ENCODE assay signal across 8 cellular contexts in the genomic region with DNA sequence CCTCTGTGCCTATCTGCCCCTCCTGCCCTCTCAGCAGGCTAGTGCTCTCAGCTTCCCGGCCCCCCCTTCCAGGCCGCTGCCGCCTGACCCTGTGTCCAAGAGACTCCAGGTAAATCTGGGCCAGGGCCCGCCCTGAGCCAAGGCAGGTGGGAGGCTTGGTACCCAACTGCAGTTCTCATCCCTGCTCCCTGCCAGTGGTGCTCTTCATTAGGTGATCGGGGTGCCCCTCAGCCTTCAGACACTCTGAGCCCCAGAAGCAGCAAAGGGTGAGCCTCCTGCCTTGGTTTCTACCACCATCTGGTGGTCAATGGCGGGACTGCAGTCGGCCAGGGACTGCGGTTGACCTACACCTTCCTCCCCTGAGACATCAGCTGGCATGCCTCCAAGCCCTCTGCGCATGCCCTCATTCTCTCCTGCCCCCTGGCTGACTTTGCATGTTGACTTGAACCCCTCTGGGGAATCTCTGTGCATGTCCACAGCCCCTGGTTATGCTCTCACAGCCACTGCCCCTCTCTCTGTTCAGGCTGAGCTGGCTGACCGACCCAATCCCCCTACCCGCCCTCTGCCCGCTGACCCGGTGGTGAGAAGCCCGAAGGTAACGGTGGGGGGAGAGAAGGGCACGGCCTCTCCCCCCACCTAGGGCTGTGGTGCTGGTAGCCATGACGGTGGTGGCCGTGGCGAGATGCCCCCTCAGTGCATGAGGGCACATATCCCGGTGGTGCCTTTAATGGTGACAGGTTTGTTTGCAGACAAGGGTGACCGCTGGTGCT. TPM values are rescaled to one million over a fixed set of nuclear protein-coding genes. Genes with fewer than 3 reads are reported as not detected.
DNase-seq lines count a peak whose midpoint lies in the region; ATAC-seq, FAIRE-seq and TF ChIP-seq lines count a peak whose summit lies in the region.

No MANE protein-coding gene starts in this region.

- TF ChIP-seq CTCF in WTC11 (IDR thresholded peaks at IDR 0.05), result peak; percentile 97
- TF ChIP-seq CTCF in keratinocyte (optimal IDR thresholded peaks at IDR 0.05 in 1 of 3, IDR thresholded peaks at IDR 0.05 in 1 of 3, conservative IDR thresholded peaks at IDR 0.05 in 1 of 3; ENCODE audit: extremely low read depth in 1 of 3, insufficient read depth in 2 of 3, low read length in 3 of 3), result peak; percentile 97 to 100 (median 98)

- H3K36me3 ChIP-seq in keratinocyte (ENCODE audit: control insufficient read depth in 2 of 2, extremely low read depth in 1 of 2, insufficient read depth in 2 of 2, low read length in 2 of 2), result peaks cover 43 to 45% of the 10 kb centered on the region in 2 experiments

- dilution Hi-C loops in keratinocyte (cut with MboI; ENCODE audit: extremely low pct_ligation_motif_present, low sequenced_read_pairs), result no loop called here

- H2AFZ ChIP-seq in keratinocyte (ENCODE audit: control insufficient read depth, low read length), result no peak overlapping the region

- H3K79me2 ChIP-seq in keratinocyte (ENCODE audit: control insufficient read depth, insufficient read depth, low read length), result no peaks in the 10 kb centered on the region

- no peaks in the 10 kb centered on the region for H3K27me3 ChIP-seq in keratinocyte (ENCODE audit: control insufficient read depth, extremely low read depth, insufficient read depth, low read length)

- H3K9me1 ChIP-seq in keratinocyte (ENCODE audit: control insufficient read depth, extremely low read depth, insufficient read depth, low read length), result no peaks in the 10 kb centered on the region

- FAIRE-seq in keratinocyte (lab: Jason Lieb, UNC), result peak; percentile 89

- peaks cover 5% of the 10 kb centered on the region for H4K20me1 ChIP-seq in keratinocyte (ENCODE audit: control insufficient read depth, extremely low read depth, insufficient read depth, low read length)

- in situ Hi-C loops in T47D (cut with HindIII; ENCODE audit: low pct_unique_long_range_greater_than_20kb, low sequenced_read_pairs), result no loop called here

- H3K4me3 ChIP-seq in keratinocyte (ENCODE audit: control insufficient read depth in 2 of 3, extremely low read depth in 1 of 3, insufficient read depth in 2 of 3, low read depth in 1 of 3, low read length in 3 of 3), result no peak overlapping the region

- no peak overlapping the region for H3K9ac ChIP-seq in keratinocyte (ENCODE audit: control insufficient read depth, extremely low read depth, insufficient read depth, low read length)

- H3K27me3 Mint-ChIP-seq in WTC11 (ENCODE audit: low read depth), result no peaks in the 10 kb centered on the region

- H3K27ac Mint-ChIP-seq in WTC11, result no peak overlapping the region

- ATAC-seq in HG03139 (IDR thresholded peaks at IDR 0.05; ENCODE audit: unreplicated experiment) (peak; percentile 55), WTC11 (peak; percentile 54), GM18870 (IDR thresholded peaks at IDR 0.05; ENCODE audit: unreplicated experiment) (no peak)

- DNase-seq in GDM1 (lab: John Stamatoyannopoulos, UW) (peak; percentile 83), NCI-H345 (lab: John Stamatoyannopoulos, UW) (peak; percentile 98), WTC11 (ENCODE audit: low spot score) (peak; percentile 99), T47D (ENCODE audit: low read depth in 1 of 2, low spot score in 1 of 2) (peak; percentile 86 to 88), keratinocyte (ENCODE audit: low read depth, low spot score) (no peak)
- DNase-seq in stimulated activated CD4-positive, alpha-beta T cell treated with anti-CD3 and anti-CD28 coated beads, Interleukin-1b, Interleukin-23, amount 100 ng/mL, for 4 hours (ENCODE audit: low read depth in 2 of 2), result peak; percentile 95 to 97

- H3K36me3 Mint-ChIP-seq in WTC11, result peaks cover 6% of the 10 kb centered on the region

- H3K9me3 Mint-ChIP-seq in WTC11, result no peaks in the 10 kb centered on the region

- H3K27ac ChIP-seq in keratinocyte (ENCODE audit: control insufficient read depth, insufficient read depth, low read length), result no peak overlapping the region

- CTCF ChIA-PET in WTC11 (lab: Charles Lee), result interaction anchor here (0.6 to 8.3 kb wide), 57 partner anchors 10 to 515 kb away, joined by 3 to 176 read pairs (median 7); partner anchors contain the start of genes ADAM15, CHRNB2, CKS1B and DCST1

- POLR2A ChIA-PET in WTC11 (lab: Charles Lee), result interaction anchor here (0.5 to 3.5 kb wide), 7 partner anchors 17 to 125 kb away, joined by 3 to 10 read pairs (median 6); partner anchors contain the start of genes EFNA3 and PMVK

- peaks cover 23% of the 10 kb centered on the region for H3K4me1 ChIP-seq in keratinocyte (ENCODE audit: control insufficient read depth, extremely low read depth, insufficient read depth, low read length)

- H3K4me3 Mint-ChIP-seq in WTC11, result peak overlapping the region; percentile 91

- H3K4me1 Mint-ChIP-seq in WTC11, result peaks cover 17% of the 10 kb centered on the region

- H3K9me3 ChIP-seq in keratinocyte (ENCODE audit: control insufficient read depth, low read depth, low read length), result no peaks in the 10 kb centered on the region

- no peak overlapping the region for H3K4me2 ChIP-seq in keratinocyte (ENCODE audit: control insufficient read depth, extremely low read depth, insufficient read depth, low read depth, low read length)

TF ChIP-seq in WTC11, 78 proteins besides CTCF, POLR2A, EP300 and RAD21 (continues in another document):
- TF ChIP-seq, protein P1, sequence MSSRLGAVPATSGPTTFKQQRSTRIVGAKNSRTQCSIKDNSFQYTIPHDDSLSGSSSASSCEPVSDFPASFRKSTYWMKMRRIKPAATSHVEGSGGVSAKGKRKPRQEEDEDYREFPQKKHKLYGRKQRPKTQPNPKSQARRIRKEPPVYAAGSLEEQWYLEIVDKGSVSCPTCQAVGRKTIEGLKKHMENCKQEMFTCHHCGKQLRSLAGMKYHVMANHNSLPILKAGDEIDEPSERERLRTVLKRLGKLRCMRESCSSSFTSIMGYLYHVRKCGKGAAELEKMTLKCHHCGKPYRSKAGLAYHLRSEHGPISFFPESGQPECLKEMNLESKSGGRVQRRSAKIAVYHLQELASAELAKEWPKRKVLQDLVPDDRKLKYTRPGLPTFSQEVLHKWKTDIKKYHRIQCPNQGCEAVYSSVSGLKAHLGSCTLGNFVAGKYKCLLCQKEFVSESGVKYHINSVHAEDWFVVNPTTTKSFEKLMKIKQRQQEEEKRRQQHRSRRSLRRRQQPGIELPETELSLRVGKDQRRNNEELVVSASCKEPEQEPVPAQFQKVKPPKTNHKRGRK (CRISPR knock-in tag; IDR thresholded peaks at IDR 0.05; ENCODE audit: borderline replicate concordance), result no peak
- TF ChIP-seq CBFB (CRISPR knock-in tag; IDR thresholded peaks at IDR 0.05; ENCODE audit: low read depth) (no peak), CREB1 (CRISPR knock-in tag; IDR thresholded peaks at IDR 0.05) (no peak), SOX15 (CRISPR knock-in tag; IDR thresholded peaks at IDR 0.05) (no peak)

RNA-seq across cellular contexts. Expression of gene EFNA4, which starts 2.0 kb away (rescaled TPM):
- 19.5 to 22.7 TPM (median 22.3 TPM) in 3 replicates for total RNA-seq in WTC11 (2021)
- 7.6 to 11.0 TPM (median 9.9 TPM) in 3 replicates for polyA plus RNA-seq in keratinocyte
- polyA plus RNA-seq in keratinocyte (2011; ENCODE audit: low read depth), result 7.7 TPM
- polyA plus RNA-seq in keratinocyte (2011; cell fraction: cytosol; rRNA removed), result 5.6 and 8.1 TPM in 2 replicates
- 13.7 and 15.9 TPM in 2 replicates for polyA plus RNA-seq in keratinocyte (2011; cell fraction: nucleus; rRNA removed)
- polyA plus RNA-seq in keratinocyte (2012; ENCODE audit: low replicate concordance), result 7.2 and 12.3 TPM in 2 replicates
- 5.4 to 9.9 TPM (median 7.6 TPM) in 3 replicates for polyA minus RNA-seq in keratinocyte
- 12.3 TPM for polyA minus RNA-seq in keratinocyte (2011; cell fraction: cytosol; rRNA and poly(A)+ RNA removed)
- 7.3 and 8.2 TPM in 2 replicates for polyA minus RNA-seq in keratinocyte (2011; cell fraction: nucleus; rRNA and poly(A)+ RNA removed)

RNA-seq across cellular contexts. Expression of gene ADAM15, which starts 10.4 kb away (rescaled TPM):
- total RNA-seq in WTC11 (2021), result 32.1 to 38.4 TPM (median 33.2 TPM) in 3 replicates
- polyA plus RNA-seq in keratinocyte, result 130 to 280 TPM (median 131 TPM) in 3 replicates
- 106 TPM for polyA plus RNA-seq in keratinocyte (2011; ENCODE audit: low read depth)
- polyA plus RNA-seq in keratinocyte (2011; cell fraction: cytosol; rRNA removed), result 98.3 and 169 TPM in 2 replicates
- polyA plus RNA-seq in keratinocyte (2011; cell fraction: nucleus; rRNA removed), result 313 and 412 TPM in 2 replicates
- polyA plus RNA-seq in keratinocyte (2012; ENCODE audit: low replicate concordance), result 166 and 194 TPM in 2 replicates
- polyA minus RNA-seq in keratinocyte, result 269 to 455 TPM (median 448 TPM) in 3 replicates
- polyA minus RNA-seq in keratinocyte (2011; cell fraction: cytosol; rRNA and poly(A)+ RNA removed), result 471 TPM
- polyA minus RNA-seq in keratinocyte (2011; cell fraction: nucleus; rRNA and poly(A)+ RNA removed), result 347 and 394 TPM in 2 replicates

RNA-seq across cellular contexts. Expression of gene EFNA3, which starts 17.1 kb away (rescaled TPM):
- total RNA-seq in WTC11 (2021), result 12.5 to 15.4 TPM (median 15.4 TPM) in 3 replicates
- 3.3 to 9.0 TPM (median 4.4 TPM) in 3 replicates for polyA plus RNA-seq in keratinocyte
- polyA plus RNA-seq in keratinocyte (2011; ENCODE audit: low read depth), result 11.6 TPM
- polyA plus RNA-seq in keratinocyte (2011; cell fraction: cytosol; rRNA removed), result 4.9 and 6.5 TPM in 2 replicates
- polyA plus RNA-seq in keratinocyte (2011; cell fraction: nucleus; rRNA removed), result 4.7 and 4.9 TPM in 2 replicates
- polyA plus RNA-seq in keratinocyte (2012; ENCODE audit: low replicate concordance), result 3.9 and 47.4 TPM in 2 replicates
- polyA minus RNA-seq in keratinocyte, result 3.6 to 8.3 TPM (median 4.2 TPM) in 3 replicates
- 5.0 TPM for polyA minus RNA-seq in keratinocyte (2011; cell fraction: cytosol; rRNA and poly(A)+ RNA removed)
- polyA minus RNA-seq in keratinocyte (2011; cell fraction: nucleus; rRNA and poly(A)+ RNA removed), result 2.5 and 2.8 TPM in 2 replicates

RNA-seq across cellular contexts. Expression of gene DCST1, which starts 27.9 kb away (rescaled TPM):
- total RNA-seq in WTC11 (2021), result 0.15 TPM in 1 of 3 replicates, not detected in the others
- 0.05 TPM in 1 of 3 replicates, not detected in the others for polyA plus RNA-seq in keratinocyte
- not detected for polyA plus RNA-seq in keratinocyte (2011; ENCODE audit: low read depth)
- polyA plus RNA-seq in keratinocyte (2011; cell fraction: cytosol; rRNA removed), result not detected in 2 replicates
- polyA plus RNA-seq in keratinocyte (2011; cell fraction: nucleus; rRNA removed), result 0.11 and 0.27 TPM in 2 replicates
- 0.14 TPM in 1 of 2 replicates, not detected in the other for polyA plus RNA-seq in keratinocyte (2012; ENCODE audit: low replicate concordance)
- polyA minus RNA-seq in keratinocyte, result 0.43 TPM in 1 of 3 replicates, not detected in the others
- not detected for polyA minus RNA-seq in keratinocyte (2011; cell fraction: cytosol; rRNA and poly(A)+ RNA removed)
- polyA minus RNA-seq in keratinocyte (2011; cell fraction: nucleus; rRNA and poly(A)+ RNA removed), result not detected in 2 replicates

RNA-seq across cellular contexts. Expression of gene DCST2, which starts 28.0 kb away (rescaled TPM):
- total RNA-seq in WTC11 (2021), result 0.83 to 1.8 TPM (median 1.6 TPM) in 3 replicates
- polyA plus RNA-seq in keratinocyte, result 0.11 to 0.46 TPM (median 0.14 TPM) in 3 replicates
- 0.20 TPM for polyA plus RNA-seq in keratinocyte (2011; ENCODE audit: low read depth)
- 0.06 TPM in 1 of 2 replicates, not detected in the other for polyA plus RNA-seq in keratinocyte (2011; cell fraction: cytosol; rRNA removed)
- polyA plus RNA-seq in keratinocyte (2011; cell fraction: nucleus; rRNA removed), result 1.0 and 1.1 TPM in 2 replicates
- 0.13 and 1.3 TPM in 2 replicates for polyA plus RNA-seq in keratinocyte (2012; ENCODE audit: low replicate concordance)
- 0.16 TPM in 1 of 3 replicates, not detected in the others for polyA minus RNA-seq in keratinocyte
- not detected for polyA minus RNA-seq in keratinocyte (2011; cell fraction: cytosol; rRNA and poly(A)+ RNA removed)
- not detected in 2 replicates for polyA minus RNA-seq in keratinocyte (2011; cell fraction: nucleus; rRNA and poly(A)+ RNA removed)
